Comparison of ENCODE assay signal across 22 cellular contexts in the genomic region with DNA sequence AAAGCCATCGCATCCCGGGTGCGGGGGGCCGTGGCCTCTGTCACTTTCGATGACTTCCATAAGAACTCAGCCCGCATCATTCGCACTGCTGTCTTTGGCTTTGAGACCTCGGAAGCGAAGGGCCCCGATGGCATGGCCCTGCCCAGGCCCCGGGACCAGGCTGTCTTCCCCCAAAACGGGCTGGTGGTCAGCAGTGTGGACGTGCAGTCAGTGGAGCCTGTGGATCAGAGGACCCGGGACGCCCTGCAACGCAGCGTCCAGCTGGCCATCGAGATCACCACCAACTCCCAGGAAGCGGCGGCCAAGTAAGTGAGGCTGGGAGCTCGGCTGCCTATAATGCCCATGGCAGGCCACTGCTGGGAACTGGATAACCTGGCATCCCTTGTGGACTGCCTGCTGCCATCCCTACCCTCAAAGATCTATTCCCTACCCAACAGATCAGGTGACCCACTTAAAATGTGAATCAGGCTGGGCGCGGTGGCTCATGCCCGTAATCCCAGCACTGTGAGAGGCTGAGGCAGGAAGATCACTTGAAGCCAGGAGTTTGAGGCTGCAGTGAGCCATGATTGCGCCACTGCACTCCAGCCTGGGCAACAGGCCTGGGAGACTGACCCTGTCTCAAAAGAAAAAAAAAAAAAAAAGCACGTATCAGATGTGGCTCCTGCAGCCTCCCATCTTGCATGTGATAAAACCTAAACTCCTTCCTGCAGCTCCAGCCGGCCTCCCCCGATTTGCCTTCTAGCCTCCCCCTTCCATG. TPM values are rescaled to one million over a fixed set of nuclear protein-coding genes. Genes with fewer than 3 reads are reported as not detected.
DNase-seq lines count a peak whose midpoint lies in the region; ATAC-seq and TF ChIP-seq lines count a peak whose summit lies in the region.
"Had no signal": no experiment of that assay in that cellular context is flagged by ENCODE, and none has a peak within 500 bp of the region (broad histone marks: within the 10 kb centered on the region; RNA-seq: fewer than 3 reads in every experiment).

No MANE protein-coding gene starts in this region.

- peak overlapping the region; percentile 45 for H3K27ac Mint-ChIP-seq in T-helper 17 cell
- H3K27ac Mint-ChIP-seq: activated CD4-positive, alpha-beta T cell treated with anti-CD3 and anti-CD28 coated beads, Interleukin-2, amount 10 ng/mL, durations not matched to agents 24 days and 14 days; GM23338 had no signal

- no peaks in the 10 kb centered on the region for H3K79me2 ChIP-seq in osteoblast (ENCODE audit: insufficient read depth, low read length)

- no peak overlapping the region for H3K27ac ChIP-seq in osteoblast (ENCODE audit: low read depth, low read length)
- H3K27ac ChIP-seq: brain microvascular endothelial cell, neural progenitor cell had no signal

- no peaks in the 10 kb centered on the region for H3K4me1 ChIP-seq in osteoblast (ENCODE audit: insufficient read depth, low read length)
- H3K4me1 ChIP-seq: neural progenitor cell had no signal

- no peaks in the 10 kb centered on the region for H3K27me3 Mint-ChIP-seq in T-helper 17 cell
- H3K27me3 Mint-ChIP-seq: activated CD4-positive, alpha-beta T cell treated with anti-CD3 and anti-CD28 coated beads, Interleukin-2, amount 10 ng/mL, durations not matched to agents 24 days and 14 days; CD8-positive, alpha-beta memory T cell had no signal

- no peak for ATAC-seq in T-helper 17 cell
- no peak for ATAC-seq in GM19463 (IDR thresholded peaks at IDR 0.05; ENCODE audit: unreplicated experiment)
- ATAC-seq: GM23338, mucosa of descending colon had no signal

- TF ChIP-seq CTCF in fibroblast of pulmonary artery (IDR thresholded peaks at IDR 0.05; ENCODE audit: low read length, missing control alignments) (no peak), osteoblast (IDR thresholded peaks at IDR 0.05; ENCODE audit: extremely low read depth, low read depth, low read length) (no peak)

- H3K36me3 ChIP-seq in osteoblast (ENCODE audit: insufficient read depth, low read length), result peaks cover 81% of the 10 kb centered on the region
- H3K36me3 ChIP-seq: neural progenitor cell had no signal

- peaks cover 8% of the 10 kb centered on the region for H3K4me1 Mint-ChIP-seq in T-helper 17 cell

- DNase-seq in DMS79 treated with DMSO at 0.1 percent for 48 hours (lab: John Stamatoyannopoulos, UW) (peak; percentile 42), T-helper 17 cell (no peak), fibroblast of pulmonary artery (ENCODE audit: low read depth) (peak; percentile 69), osteoblast (ENCODE audit: insufficient read length, low spot score, missing footprints) (peak; percentile 62), NCI-H82 treated with DMSO at 0.1 percent for 48 hours (lab: John Stamatoyannopoulos, UW; ENCODE audit: unreplicated experiment) (no peak), AG08395 (ENCODE audit: low spot score) (no peak), iPS-NIHi11 (ENCODE audit: low spot score) (no peak)
- DNase-seq: activated CD4-positive, alpha-beta T cell treated with anti-CD3 and anti-CD28 coated beads, Interleukin-2, amount 10 ng/mL, durations not matched to agents 24 days and 14 days; activated naive CD4-positive, alpha-beta T cell treated with Interleukin-2 at 50 U/mL for 16 hours; brain microvascular endothelial cell; CD8-positive, alpha-beta memory T cell; dermis blood vessel endothelial cell; erythroblast; head of caudate nucleus; MM.1S; mucosa of descending colon; NCI-H345; NK-92 treated with Interleukin-12 subunit alpha and Interleukin-12 subunit beta, amount 100 ng/mL, for 24 hours; retina had no signal

- H3K4me3 Mint-ChIP-seq in T-helper 17 cell, result no peak overlapping the region
- H3K4me3 Mint-ChIP-seq: activated CD4-positive, alpha-beta T cell treated with anti-CD3 and anti-CD28 coated beads, Interleukin-2, amount 10 ng/mL, durations not matched to agents 24 days and 14 days; CD8-positive, alpha-beta memory T cell; GM23338; neural progenitor cell had no signal

- H3K4me3 ChIP-seq in fibroblast of pulmonary artery (replicated peaks; ENCODE audit: low read depth, low read length) (no peak overlapping the region), osteoblast (ENCODE audit: insufficient read depth, low read length) (no peak overlapping the region)
- H3K4me3 ChIP-seq: GM23338, mucosa of descending colon, neural progenitor cell had no signal

- no peak overlapping the region for H2AFZ ChIP-seq in osteoblast (ENCODE audit: low read length)
- H2AFZ ChIP-seq: GM23338, neural progenitor cell had no signal

- H3K36me3 Mint-ChIP-seq in T-helper 17 cell (ENCODE audit: low read depth), result peaks cover 9% of the 10 kb centered on the region
- H3K36me3 Mint-ChIP-seq: neural progenitor cell had no signal

- H3K4me2 ChIP-seq in osteoblast (ENCODE audit: insufficient read depth, low read length), result no peak overlapping the region
- H3K4me2 ChIP-seq: GM23338, neural progenitor cell had no signal

- no peaks in the 10 kb centered on the region for H3K9me3 ChIP-seq in T-helper 17 cell (ENCODE audit: control insufficient read depth, low read length, poor library complexity, severe bottlenecking)
- no peaks in the 10 kb centered on the region for H3K9me3 ChIP-seq in osteoblast (ENCODE audit: low read depth, low read length)
- H3K9me3 ChIP-seq: mucosa of descending colon had no signal

- H3K27me3 ChIP-seq in osteoblast (ENCODE audit: insufficient read depth, low read length), result no peaks in the 10 kb centered on the region
- H3K27me3 ChIP-seq: brain microvascular endothelial cell, neural progenitor cell had no signal

- peaks cover 12% of the 10 kb centered on the region for H4K20me1 ChIP-seq in osteoblast (ENCODE audit: insufficient read depth, low read length)

RNA-seq across cellular contexts. Expression of a gene that starts 18.3 kb away (rescaled TPM):
- 10 to 100 TPM; 39.6 TPM for total RNA-seq in T-helper 17 cell
- 105 and 107 TPM in 2 replicates for total RNA-seq in osteoblast

RNA-seq across cellular contexts. Expression of a gene that starts 24.5 kb away (rescaled TPM):
- total RNA-seq in T-helper 17 cell, result 100 to 1,000 TPM; 141 to 154 TPM
- 273 and 274 TPM in 2 replicates for total RNA-seq in osteoblast

RNA-seq across cellular contexts. Expression of a gene that starts 28.8 kb away (rescaled TPM):
- total RNA-seq in T-helper 17 cell, result 10 to 100 TPM; 15.2 to 16.3 TPM
- total RNA-seq in osteoblast, result 16.8 and 19.9 TPM in 2 replicates

RNA-seq across cellular contexts. Expression of a gene that starts 32.8 kb away (rescaled TPM):
- 1 to 10 TPM; 2.0 to 3.4 TPM for total RNA-seq in T-helper 17 cell
- 1.4 and 4.1 TPM in 2 replicates for total RNA-seq in osteoblast

RNA-seq across cellular contexts. Expression of a gene that starts 38.4 kb away (rescaled TPM):
- total RNA-seq in T-helper 17 cell (100 to 1,000 TPM; 242 to 254 TPM), osteoblast (221 and 267 TPM in 2 replicates)

Comparison
In these comparisons a context has a peak if more than half of its experiments do, and no peak if none do; other contexts are left out.
1. DNase-seq: peak in DMS79 treated with DMSO at 0.1 percent for 48 hours (single experiment), fibroblast of pulmonary artery (single experiment) and osteoblast (single experiment); none in T-helper 17 cell (0 of 3), NCI-H82 treated with DMSO at 0.1 percent for 48 hours (single experiment), AG08395 (single experiment) and iPS-NIHi11 (single experiment).